ENCODE assay signal across 8 cellular contexts in genomic region chr3:47802734-47803477, GRCh38. TPM values are rescaled to one million over a fixed set of nuclear protein-coding genes. Genes with fewer than 3 reads are reported as not detected.
DNase-seq lines count a peak whose midpoint lies in the region; ATAC-seq and TF ChIP-seq lines count a peak whose summit lies in the region.

Gene DHX30 (plus strand): TSS chr3:47803138. CDS start chr3:47810684, 7,546 bp downstream.

- peak within 1 kb of the TSS; percentile 93 for H3K27ac ChIP-seq in ACC112 (ENCODE audit: low read depth, low read length)

- TF ChIP-seq POLR2A in GM18526 (IDR thresholded peaks at IDR 0.05; ENCODE audit: extremely low read depth, insufficient read length) = peak; percentile 69

- peak within 1 kb of the TSS; percentile 84 for H2AFZ ChIP-seq in ACC112 (ENCODE audit: low read length, unreplicated experiment)

- TF ChIP-seq CTCF in kidney epithelial cell (IDR thresholded peaks at IDR 0.05; ENCODE audit: insufficient read depth, low read length, poor library complexity, severe bottlenecking) = no peak

- H3K4me3 ChIP-seq in ACC112 (ENCODE audit: low read depth, low read length) = peak within 1 kb of the TSS; percentile 84
- peak within 1 kb of the TSS; percentile 84 for H3K4me3 ChIP-seq in kidney epithelial cell (ENCODE audit: low read depth, low read length)

- H3K27me3 ChIP-seq in ACC112 (ENCODE audit: insufficient read depth, low read length) (no peaks in the 10 kb centered on the region), kidney epithelial cell (ENCODE audit: control insufficient read depth, insufficient read depth, low read length) (no peaks in the 10 kb centered on the region)

- ATAC-seq in HG03060 (IDR thresholded peaks at IDR 0.05; ENCODE audit: low read depth, unreplicated experiment) = peak; percentile 43

- H3K79me2 ChIP-seq in ACC112 (ENCODE audit: control insufficient read depth, insufficient read depth, low read length, unreplicated experiment) = peaks cover 16% of the 10 kb centered on the region

- H3K36me3 ChIP-seq in ACC112 (ENCODE audit: insufficient read depth, low read length) (no peaks in the 10 kb centered on the region), kidney epithelial cell (ENCODE audit: control insufficient read depth, insufficient read depth, low read length) (no peaks in the 10 kb centered on the region)

- DNase-seq in NCI-H2227 treated with DMSO at 0.1 percent for 48 hours (lab: John Stamatoyannopoulos, UW) = peak; percentile 70
- DNase-seq in activated CD4-positive, alpha-beta T cell treated with anti-CD3 and anti-CD28 coated beads for 24 hours (ENCODE audit: low read depth in 2 of 2) = peak; percentile 74 to 77
- peak; percentile 93 for DNase-seq in cerebellum (ENCODE audit: low spot score)
- DNase-seq in kidney epithelial cell (ENCODE audit: low read depth) = no peak
- DNase-seq in stimulated activated CD4-positive, alpha-beta T cell treated with anti-CD3 and anti-CD28 coated beads, Interleukin-15, amount 100 ng/mL, for 24 hours = peak; percentile 91

- H3K4me1 ChIP-seq in ACC112 (ENCODE audit: control insufficient read depth, insufficient read depth, low read length, unreplicated experiment) = peaks cover 17% of the 10 kb centered on the region

RNA-seq across cellular contexts. Expression of gene DHX30, which starts in this region (rescaled TPM):
- total RNA-seq in cerebellum = 65.0 TPM
- total RNA-seq in kidney epithelial cell = 79.4 and 85.2 TPM in 2 replicates
